Comparison of ENCODE assay signal across 8 cellular contexts in genomic region chr13:41492432-41493267, GRCh38. TPM values are rescaled to one million over a fixed set of nuclear protein-coding genes. Genes with fewer than 3 reads are reported as not detected.
DNase-seq lines count a peak whose midpoint lies in the region; ATAC-seq and TF ChIP-seq lines count a peak whose summit lies in the region.

No MANE protein-coding gene starts in this region.

- DNase-seq in NOMO-1 treated with DMSO at 0.1 percent for 48 hours (lab: John Stamatoyannopoulos, UW; ENCODE audit: unreplicated experiment) (peak; percentile 84), lower lobe of right lung (no peak), NCI-H2081 treated with DMSO at 0.1 percent for 48 hours (lab: John Stamatoyannopoulos, UW) (no peak), EL (no peak), osteocyte (ENCODE audit: extremely low spot score, unreplicated experiment) (no peak), NCI-H1105 treated with DMSO at 0.1 percent for 48 hours (lab: John Stamatoyannopoulos, UW) (no peak)

- intact Hi-C loops in lower lobe of right lung (cut with DNase I) = no loop called here

- no peaks in the 10 kb centered on the region for H3K27me3 ChIP-seq in lower lobe of right lung (ENCODE audit: low read depth)

- no peaks in the 10 kb centered on the region for H3K36me3 ChIP-seq in lower lobe of right lung

- H3K27ac ChIP-seq in lower lobe of right lung = peak overlapping the region; percentile 77

- H3K27me3 Mint-ChIP-seq in osteocyte (ENCODE audit: unreplicated experiment) = peaks cover 27% of the 10 kb centered on the region

- H3K4me1 Mint-ChIP-seq in osteocyte (ENCODE audit: unreplicated experiment) = no peaks in the 10 kb centered on the region

- ATAC-seq in GM18517 (IDR thresholded peaks at IDR 0.05; ENCODE audit: unreplicated experiment) = peak; percentile 57
- peak; percentile 55 for ATAC-seq in GM21737 (IDR thresholded peaks at IDR 0.05; ENCODE audit: unreplicated experiment)
- peak in 1 of 2 donors; percentile 44 for ATAC-seq in lower lobe of right lung

- H3K4me3 ChIP-seq in lower lobe of right lung = no peak overlapping the region

- H3K4me3 Mint-ChIP-seq in osteocyte (ENCODE audit: unreplicated experiment) = no peak overlapping the region

- H3K36me3 Mint-ChIP-seq in osteocyte (ENCODE audit: unreplicated experiment) = no peaks in the 10 kb centered on the region

- no peak overlapping the region for H3K27ac Mint-ChIP-seq in osteocyte (ENCODE audit: unreplicated experiment)

- TF ChIP-seq CTCF in lower lobe of right lung (IDR thresholded peaks at IDR 0.05) = no peak
- TF ChIP-seq CTCF in osteocyte (IDR thresholded peaks at IDR 0.05) = no peak

- peaks cover 31% of the 10 kb centered on the region for H3K4me1 ChIP-seq in lower lobe of right lung

- H3K9me3 Mint-ChIP-seq in osteocyte (ENCODE audit: unreplicated experiment) = no peaks in the 10 kb centered on the region

- no peaks in the 10 kb centered on the region for H3K9me3 ChIP-seq in lower lobe of right lung

RNA-seq across cellular contexts. Expression of gene RGCC, which starts 35.3 kb away (rescaled TPM):
- total RNA-seq in lower lobe of right lung (381 TPM), osteocyte (1.3 and 1.6 TPM in 2 replicates)

Comparison
In these comparisons a context has a peak if more than half of its experiments do, and no peak if none do; other contexts are left out.
1. RNA of gene RGCC, which starts 35.3 kb away (total RNA-seq): 381 TPM in lower lobe of right lung (single experiment); 1.3 to 1.6 TPM in osteocyte; every median in the first group is over 100 times any median in the second.